ENCODE assay signal across 7 cellular contexts in the genomic region with DNA sequence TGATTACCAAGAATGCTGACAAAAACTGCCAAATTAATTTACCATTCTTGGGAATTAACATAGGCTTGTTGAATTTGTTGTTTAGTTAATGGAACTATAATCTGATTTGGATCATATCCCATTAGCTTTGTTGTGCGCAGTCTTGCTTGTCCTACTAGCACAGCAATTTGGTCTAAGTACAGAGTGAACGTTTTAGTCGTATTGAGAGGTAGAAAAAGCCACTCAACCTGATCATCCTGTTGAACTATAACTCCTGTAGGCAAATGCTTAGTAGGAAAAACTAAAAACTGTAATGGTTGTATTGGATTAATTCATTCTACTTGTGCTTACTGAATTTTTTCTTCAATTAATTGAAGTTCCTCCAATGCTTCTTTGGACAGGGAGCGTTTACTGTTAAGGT. TPM values are rescaled to one million over a fixed set of nuclear protein-coding genes. Genes with fewer than 3 reads are reported as not detected.
A peak's percentile ranks its signal among the peaks of the same experiment; 100 is the strongest.
DNase-seq lines count a peak whose midpoint lies in the region; FAIRE-seq and TF ChIP-seq lines count a peak whose summit lies in the region.
"Not testable (repeated sequence)": the region's sequence is repeated elsewhere in the genome, so short reads cannot be mapped to it uniquely, and the experiment has no call there.
"Had no signal": no experiment of that assay in that cellular context is flagged by ENCODE, and none has a peak within 500 bp of the region (broad histone marks: within the 10 kb centered on the region; RNA-seq: fewer than 3 reads in every experiment).

No MANE protein-coding gene starts in this region.

- TF ChIP-seq EP300 in SK-N-SH (IDR thresholded peaks at IDR 0.05; ENCODE audit: borderline replicate concordance in 1 of 2, low read depth in 1 of 2, low read length in 1 of 2) = not testable (repeated sequence)

- DNase-seq in LNCaP clone FGC (ENCODE audit: low read depth) (peak; percentile 65), NCI-H82 treated with DMSO at 0.1 percent for 48 hours (lab: John Stamatoyannopoulos, UW; ENCODE audit: unreplicated experiment) (peak; percentile 81), prostate gland (ENCODE audit: low spot score) (peak; percentile 36)
- DNase-seq in SK-N-SH; keratinocyte (ENCODE audit: low read depth, low spot score): not testable (repeated sequence)

- not testable (repeated sequence) for H3K36me3 ChIP-seq in SK-N-SH (replicated peaks in 1 of 2; ENCODE audit: control insufficient read depth in 1 of 2, insufficient read depth in 2 of 2, low read length in 1 of 2); keratinocyte (ENCODE audit: control insufficient read depth in 2 of 2, extremely low read depth in 1 of 2, insufficient read depth in 2 of 2, low read length in 2 of 2); prostate gland

- CTCF ChIA-PET in SK-N-SH (lab: Yijun Ruan, JAX) = interaction anchor here (0.5 kb wide), 1 partner anchor 691 kb away, joined by 3 read pairs; no protein-coding TSS in a partner anchor

- H3F3A ChIP-seq in SK-N-SH (replicated peaks; ENCODE audit: insufficient read depth) = not testable (repeated sequence)

- peak overlapping the region; percentile 16; the same call in 1 of the 2 replicates for H2AFZ ChIP-seq in SK-N-SH (ENCODE audit: low read depth)
- not testable (repeated sequence) for H2AFZ ChIP-seq in keratinocyte (ENCODE audit: control insufficient read depth, low read length)

- not testable (repeated sequence) for TF ChIP-seq RAD21 in SK-N-SH (IDR thresholded peaks at IDR 0.05; ENCODE audit: low read length)

- H3K9ac ChIP-seq in SK-N-SH; keratinocyte (ENCODE audit: control insufficient read depth, extremely low read depth, insufficient read depth, low read length): not testable (repeated sequence)

- H3K9me1 ChIP-seq in keratinocyte (ENCODE audit: control insufficient read depth, extremely low read depth, insufficient read depth, low read length) = not testable (repeated sequence)

- dilution Hi-C loops in keratinocyte (cut with MboI; ENCODE audit: extremely low pct_ligation_motif_present, low sequenced_read_pairs) = not testable (repeated sequence)

- not testable (repeated sequence) for H3K4me3 ChIP-seq in LNCaP clone FGC (ENCODE audit: low read depth, low read length); SK-N-SH (ENCODE audit: low read depth in 2 of 2, low read length in 1 of 2); keratinocyte (ENCODE audit: control insufficient read depth in 2 of 3, extremely low read depth in 1 of 3, insufficient read depth in 2 of 3, low read depth in 1 of 3, low read length in 3 of 3); prostate gland

- H3K9me2 ChIP-seq in SK-N-SH = not testable (repeated sequence)

- H3K4me1 ChIP-seq in SK-N-SH (ENCODE audit: control insufficient read depth in 1 of 2, insufficient read depth in 2 of 2, low read depth in 1 of 2, low read length in 1 of 2); keratinocyte (ENCODE audit: control insufficient read depth, extremely low read depth, insufficient read depth, low read length); prostate gland (replicated peaks): not testable (repeated sequence)

- not testable (repeated sequence) for H3K4me2 ChIP-seq in SK-N-SH; keratinocyte (ENCODE audit: control insufficient read depth, extremely low read depth, insufficient read depth, low read depth, low read length)

- not testable (repeated sequence) for H4K20me1 ChIP-seq in SK-N-SH (ENCODE audit: insufficient read depth); keratinocyte (ENCODE audit: control insufficient read depth, extremely low read depth, insufficient read depth, low read length)

- intact Hi-C loops in prostate gland (cut with DNase I) = not testable (repeated sequence)

- H3K9me3 ChIP-seq in SK-N-SH; keratinocyte (ENCODE audit: control insufficient read depth, low read depth, low read length); prostate gland: not testable (repeated sequence)

- not testable (repeated sequence) for TF ChIP-seq CTCF in LNCaP clone FGC (IDR thresholded peaks at IDR 0.05; ENCODE audit: control insufficient read depth, extremely low read depth, insufficient read depth); SK-N-SH (IDR thresholded peaks at IDR 0.05); keratinocyte (optimal IDR thresholded peaks at IDR 0.05 in 1 of 3, IDR thresholded peaks at IDR 0.05 in 1 of 3, conservative IDR thresholded peaks at IDR 0.05 in 1 of 3; ENCODE audit: extremely low read depth in 1 of 3, insufficient read depth in 2 of 3, low read length in 3 of 3); prostate gland (IDR thresholded peaks at IDR 0.05)

- H3K27me3 ChIP-seq in SK-N-SH (ENCODE audit: insufficient read depth); keratinocyte (ENCODE audit: control insufficient read depth, extremely low read depth, insufficient read depth, low read length); prostate gland (replicated peaks; ENCODE audit: insufficient read depth): not testable (repeated sequence)

- FAIRE-seq in endometrium (lab: Jason Lieb, UNC) (peak; percentile 53), keratinocyte (lab: Jason Lieb, UNC) (peak; percentile 43)

- not testable (repeated sequence) for H3K79me2 ChIP-seq in SK-N-SH (ENCODE audit: insufficient read depth); keratinocyte (ENCODE audit: control insufficient read depth, insufficient read depth, low read length)

- not testable (repeated sequence) for TF ChIP-seq POLR2A in prostate gland (IDR thresholded peaks at IDR 0.05)

- 7% methylated on average over 4 of the region's 4 CpGs for WGBS in SK-N-SH (ENCODE audit: low lambda C conversion rate)
- WGBS in prostate gland = 25% methylated on average over 4 of the region's 4 CpGs

- not testable (repeated sequence) for H3K27ac ChIP-seq in SK-N-SH (ENCODE audit: low read depth in 2 of 2, low read length in 1 of 2); keratinocyte (ENCODE audit: control insufficient read depth, insufficient read depth, low read length); prostate gland

- POLR2A ChIA-PET in SK-N-SH (lab: Yijun Ruan, JAX) = not testable (repeated sequence)

RNA-seq across cellular contexts. Expression of gene SUCLG1, which starts 14.1 kb away (rescaled TPM):
- polyA plus RNA-seq in SK-N-SH (2012; rRNA removed) = 32.7 and 39.7 TPM in 2 replicates
- 38.1 and 44.1 TPM in 2 replicates for polyA plus RNA-seq in SK-N-SH (2012; cell fraction: cytosol; rRNA removed)
- 27.5 and 31.6 TPM in 2 replicates for polyA plus RNA-seq in SK-N-SH (2012; cell fraction: nucleus; rRNA removed)
- 43.5 to 83.6 TPM (median 69.9 TPM) in 3 replicates for polyA plus RNA-seq in keratinocyte
- 85.5 TPM for polyA plus RNA-seq in keratinocyte (2011; ENCODE audit: low read depth)
- polyA plus RNA-seq in keratinocyte (2011; cell fraction: cytosol; rRNA removed) = 50.2 and 61.8 TPM in 2 replicates
- 46.8 and 59.6 TPM in 2 replicates for polyA plus RNA-seq in keratinocyte (2011; cell fraction: nucleus; rRNA removed)
- polyA plus RNA-seq in keratinocyte (2012; ENCODE audit: low replicate concordance) = 66.1 and 74.8 TPM in 2 replicates
- 4.7 to 23.9 TPM (median 22.9 TPM) in 3 replicates for polyA minus RNA-seq in keratinocyte
- polyA minus RNA-seq in keratinocyte (2011; cell fraction: cytosol; rRNA and poly(A)+ RNA removed) = 36.4 TPM
- polyA minus RNA-seq in keratinocyte (2011; cell fraction: nucleus; rRNA and poly(A)+ RNA removed) = 19.1 and 28.5 TPM in 2 replicates
- total RNA-seq in prostate gland = 10 to 100 TPM; 50.3 to 92.2 TPM

RNA-seq across cellular contexts. Expression of gene DNAH6, which starts 43.1 kb away (rescaled TPM):
- polyA plus RNA-seq in SK-N-SH (2012; rRNA removed) (0.03 TPM in 1 of 2 replicates, not detected in the other), keratinocyte (0.02 to 0.08 TPM (median 0.05 TPM) in 3 replicates)
- 0.01 and 0.03 TPM in 2 replicates for polyA plus RNA-seq in SK-N-SH (2012; cell fraction: cytosol; rRNA removed)
- 0.01 and 0.04 TPM in 2 replicates for polyA plus RNA-seq in SK-N-SH (2012; cell fraction: nucleus; rRNA removed)
- polyA plus RNA-seq in keratinocyte (2011; ENCODE audit: low read depth) = 0.19 TPM
- polyA plus RNA-seq in keratinocyte (2011; cell fraction: cytosol; rRNA removed) = 0.01 and 0.06 TPM in 2 replicates
- polyA plus RNA-seq in keratinocyte (2011; cell fraction: nucleus; rRNA removed) = 0.12 and 0.18 TPM in 2 replicates
- 0.04 and 0.08 TPM in 2 replicates for polyA plus RNA-seq in keratinocyte (2012; ENCODE audit: low replicate concordance)
- polyA minus RNA-seq in keratinocyte = 0.13 TPM in 2 of 3 replicates, not detected in the other
- not detected for polyA minus RNA-seq in keratinocyte (2011; cell fraction: cytosol; rRNA and poly(A)+ RNA removed)
- 0.53 and 0.93 TPM in 2 replicates for polyA minus RNA-seq in keratinocyte (2011; cell fraction: nucleus; rRNA and poly(A)+ RNA removed)
- total RNA-seq in prostate gland = 1 to 10 TPM; 1.1 to 4.9 TPM
- polyA plus RNA-seq: CD14-positive monocyte had no signal
